ENCODE assay signal across 26 cellular contexts in genomic region chr3:54745863-54746262, GRCh38.
"Had no signal": no experiment of that assay in that cellular context is flagged by ENCODE, and none has a peak within 500 bp of the region (broad histone marks: within the 10 kb centered on the region; RNA-seq: fewer than 3 reads in every experiment).

No MANE protein-coding gene starts in this region.

- H3K27me3 ChIP-seq: stomach, suprapubic skin, testis, thyroid gland, tibial artery, tibial nerve, transverse colon, upper lobe of left lung, upper lobe of right lung, uterus, vagina had no signal

- H3K36me3 ChIP-seq: stomach, suprapubic skin, thoracic aorta, thyroid gland, tibial artery, tibial nerve, transverse colon, upper lobe of left lung, upper lobe of right lung, uterus, vagina had no signal

- H3K9me3 ChIP-seq: stomach, suprapubic skin, testis, thoracic aorta, thyroid gland, tibial artery, tibial nerve, transverse colon, upper lobe of left lung, upper lobe of right lung, uterus, vagina had no signal

- ATAC-seq: stimulated activated effector memory CD8-positive, alpha-beta T cell treated with anti-CD3 and anti-CD28 coated beads, Interleukin-12 subunit alpha, Interleukin-12 subunit beta, amount 100 ng/mL, for 72 hours; stimulated activated memory B cell treated with anti-CD40 and anti-IgM and Interleukin-4, amounts not matched to agents 10 μg/mL and 1 μg/mL and 100 μg/mL, for 72 hours; stimulated activated naive B cell treated with anti-CD40 and anti-IgM and Interleukin-4, amounts not matched to agents 10 μg/mL and 1 μg/mL and 100 μg/mL, for 72 hours; stimulated activated naive CD8-positive, alpha-beta T cell treated with anti-CD3 and anti-CD28 coated beads, Interleukin-15, amount 100 ng/mL, for 72 hours; stimulated activated naive CD8-positive, alpha-beta T cell treated with anti-CD3 and anti-CD28 coated beads, Interleukin-15, Interleukin-2, amounts not matched to agents 100 U/mL and 50 U/mL, for 24 hours; upper lobe of right lung had no signal

- H3K4me3 ChIP-seq: stomach, suprapubic skin, testis, thoracic aorta, thyroid gland, tibial artery, tibial nerve, transverse colon, upper lobe of left lung, upper lobe of right lung, uterus, vagina had no signal

- DNase-seq: stimulated activated CD4-positive, alpha-beta T cell treated with anti-CD3 and anti-CD28 coated beads, Interleukin-2, amount 100 ng/mL, for 48 hours; stimulated activated CD4-positive, alpha-beta T cell treated with anti-CD3 and anti-CD28 coated beads, Interleukin-4, amount 100 ng/mL, for 1 hour; stimulated activated CD4-positive, alpha-beta T cell treated with anti-CD3 and anti-CD28 coated beads, Interleukin-4, amount 100 ng/mL, for 24 hours; stimulated activated CD4-positive, alpha-beta T cell treated with anti-CD3 and anti-CD28 coated beads, Interleukin-4, amount 100 ng/mL, for 4 hours; stimulated activated CD8-positive, alpha-beta memory T cell treated with anti-CD3 and anti-CD28 coated beads, Interleukin-4, amount 100 ng/mL, for 48 hours; stimulated activated naive B cell treated with anti-CD40 and anti-IgM and Interleukin-4, amounts not matched to agents 10 μg/mL and 1 μg/mL and 100 μg/mL, for 72 hours; stimulated activated naive CD4-positive, alpha-beta T cell; stimulated activated naive CD4-positive, alpha-beta T cell treated with Interleukin-2 at 50 U/mL for 16 hours; stimulated activated naive CD8-positive, alpha-beta T cell treated with anti-CD3 and anti-CD28 coated beads, Interleukin-15, amount 100 ng/mL, for 72 hours; stimulated activated naive CD8-positive, alpha-beta T cell treated with anti-CD3 and anti-CD28 coated beads, Interleukin-15, Interleukin-2, amounts not matched to agents 100 U/mL and 50 U/mL, for 24 hours; stomach; substantia nigra; testis; thyroid gland; tibial artery; transverse colon; trophoblast cell; upper lobe of left lung; upper lobe of right lung; uterus had no signal

- H3K4me1 ChIP-seq: stomach, suprapubic skin, testis, thyroid gland, tibial artery, tibial nerve, upper lobe of left lung, upper lobe of right lung, uterus, vagina had no signal

- H3K27ac ChIP-seq: stomach, suprapubic skin, testis, thoracic aorta, thyroid gland, tibial artery, tibial nerve, transverse colon, upper lobe of left lung, upper lobe of right lung, uterus, vagina had no signal
